22 cellular contexts compared by ENCODE assay signal in genomic region chr2:46208766-46209165, GRCh38.
"Had no signal": no experiment of that assay in that cellular context is flagged by ENCODE, and none has a peak within 500 bp of the region (broad histone marks: within the 10 kb centered on the region; RNA-seq: fewer than 3 reads in every experiment).

No MANE protein-coding gene starts in this region.

- H3K27ac ChIP-seq: coronary artery, dorsolateral prefrontal cortex, esophagus muscularis mucosa, foreskin keratinocyte, gastroesophageal sphincter, heart right ventricle, left lung, lower lobe of right lung had no signal

- H3K27me3 ChIP-seq: dorsolateral prefrontal cortex, esophagus muscularis mucosa, foreskin keratinocyte, gastroesophageal sphincter, heart right ventricle, left lung had no signal

- ATAC-seq: foreskin keratinocyte; gastroesophageal sphincter; heart right ventricle; left cardiac atrium; left lung; left ventricle myocardium superior; lower lobe of right lung; mucosa of descending colon; naive thymus-derived CD8-positive, alpha-beta T cell had no signal

- H3K4me3 ChIP-seq: coronary artery, dorsolateral prefrontal cortex, esophagus muscularis mucosa, gastroesophageal sphincter, heart right ventricle, left lung, lower lobe of right lung, mucosa of descending colon had no signal

- H3K4me1 ChIP-seq: esophagus muscularis mucosa, foreskin keratinocyte, gastroesophageal sphincter, heart right ventricle, left lung, lower lobe of right lung had no signal

- H3K36me3 ChIP-seq: esophagus muscularis mucosa, gastroesophageal sphincter, heart right ventricle, left lung, lower lobe of right lung had no signal

- FAIRE-seq: endothelial cell of umbilical vein, frontal cortex, islet of Langerhans, keratinocyte had no signal

- DNase-seq: dermis blood vessel endothelial cell; dorsolateral prefrontal cortex; effector CD4-positive, alpha-beta T cell; effector memory CD4-positive, alpha-beta T cell; foreskin keratinocyte; heart right ventricle; hippocampal formation; left cardiac atrium; left lung; left ventricle myocardium superior; lower lobe of right lung; mesenchymal stem cell; mucosa of descending colon; naive B cell; naive thymus-derived CD8-positive, alpha-beta T cell had no signal
